Comparison of ENCODE assay signal across 1 cellular context in genomic region chr16:89093602-89094251, GRCh38.
A peak's percentile ranks its signal among the peaks of the same experiment; 100 is the strongest.
TF ChIP-seq lines count a peak whose summit lies in the region.

Gene ACSF3, plus strand, starts transcription at chr16:89093852. Its CDS starts 6,830 bp downstream, at chr16:89100682.

TF ChIP-seq in GM12878, 131 proteins besides CTCF, POLR2A, EP300 and RAD21 (continued from another document and continues in another):
- TF ChIP-seq PBX3 (IDR thresholded peaks at IDR 0.05; ENCODE audit: insufficient replicate concordance, low read depth, low read length), result no peak
- TF ChIP-seq TCF3 (IDR thresholded peaks at IDR 0.05; ENCODE audit: borderline replicate concordance, insufficient read depth, low read depth, low read length), result peak; percentile 84
- no peak for TF ChIP-seq SPI1 (IDR thresholded peaks at IDR 0.05; ENCODE audit: borderline replicate concordance, insufficient read depth, low read depth, low read length)
- TF ChIP-seq ZNF217 (IDR thresholded peaks at IDR 0.05), result peak; percentile 67
- 0 out of 2 replicates have a peak, but pooled peaks have one; percentile 55 for TF ChIP-seq SIN3A (IDR thresholded peaks at IDR 0.05; ENCODE audit: low read depth, low read length)
- no peak for TF ChIP-seq EZH2 (IDR thresholded peaks at IDR 0.05; ENCODE audit: borderline replicate concordance, control insufficient read depth, low read depth, low read length)
- no peak for TF ChIP-seq WRNIP1 (IDR thresholded peaks at IDR 0.05; ENCODE audit: borderline replicate concordance, low read depth, low read length)
- no peak for TF ChIP-seq RAD51 (IDR thresholded peaks at IDR 0.05)
- TF ChIP-seq ZNF24 (IDR thresholded peaks at IDR 0.05), result peak; percentile 68
- TF ChIP-seq SREBF1 (IDR thresholded peaks at IDR 0.05; ENCODE audit: low read length), result no peak
- TF ChIP-seq E4F1 (IDR thresholded peaks at IDR 0.05; ENCODE audit: borderline replicate concordance, partially characterized antibody), result no peak
- no peak for TF ChIP-seq ETV6 (conservative IDR thresholded peaks at IDR 0.05 in 1 of 2, IDR thresholded peaks at IDR 0.05 in 1 of 2; ENCODE audit: borderline replicate concordance in 1 of 2, low read depth in 1 of 2)
- peak; percentile 73 for TF ChIP-seq SIX5 (IDR thresholded peaks at IDR 0.05; ENCODE audit: low read depth, low read length, severe bottlenecking)
- TF ChIP-seq TAF1 (IDR thresholded peaks at IDR 0.05; ENCODE audit: borderline replicate concordance, low read depth, low read length), result peak; percentile 86; the same call in 1 of the 2 replicates
- TF ChIP-seq NBN (IDR thresholded peaks at IDR 0.05), result no peak
- no peak for TF ChIP-seq HDAC2 (IDR thresholded peaks at IDR 0.05)
- 0 out of 2 replicates have a peak, but pooled peaks have one; percentile 54 for TF ChIP-seq ZNF592 (IDR thresholded peaks at IDR 0.05)
- TF ChIP-seq E2F8 (IDR thresholded peaks at IDR 0.05; ENCODE audit: low read depth, partially characterized antibody), result no peak
- no peak for TF ChIP-seq ZNF274 (IDR thresholded peaks at IDR 0.05; ENCODE audit: insufficient read depth, insufficient read length)
- no peak for TF ChIP-seq IRF5 (IDR thresholded peaks at IDR 0.05; ENCODE audit: borderline replicate concordance)
- no peak for TF ChIP-seq RCOR1 (conservative IDR thresholded peaks at IDR 0.05; ENCODE audit: low read depth, low read length)
- TF ChIP-seq NR2F1 (conservative IDR thresholded peaks at IDR 0.05), result peak; percentile 93
- peak; percentile 73; the same call in 1 of the 2 replicates for TF ChIP-seq ESRRA (IDR thresholded peaks at IDR 0.05; ENCODE audit: low read length)
- peak; percentile 98 for TF ChIP-seq ZBTB11 (CRISPR knock-in tag; IDR thresholded peaks at IDR 0.05)
- TF ChIP-seq MAX (IDR thresholded peaks at IDR 0.05; ENCODE audit: low read depth, low read length), result 0 out of 2 replicates have a peak, but pooled peaks have one; percentile 27
- peak; percentile 95; the same call in 1 of the 2 replicates for TF ChIP-seq RB1 (IDR thresholded peaks at IDR 0.05; ENCODE audit: borderline replicate concordance)
- 0 out of 2 replicates have a peak, but pooled peaks have one; percentile 71 for TF ChIP-seq ASH2L (IDR thresholded peaks at IDR 0.05; ENCODE audit: borderline replicate concordance, low read depth)
- TF ChIP-seq NRF1 (conservative IDR thresholded peaks at IDR 0.05; ENCODE audit: low read depth, low read length), result no peak
- TF ChIP-seq RELA (IDR thresholded peaks at IDR 0.05; ENCODE audit: borderline replicate concordance, partially characterized antibody), result peak; percentile 88
- TF ChIP-seq USF2 (IDR thresholded peaks at IDR 0.05; ENCODE audit: borderline replicate concordance, low read depth, low read length), result no peak
- no peak for TF ChIP-seq BMI1 (IDR thresholded peaks at IDR 0.05; ENCODE audit: borderline replicate concordance)
- no peak for TF ChIP-seq ATF3 (IDR thresholded peaks at IDR 0.05; ENCODE audit: borderline replicate concordance, extremely low read depth, low read depth, low read length)
- no peak for TF ChIP-seq MTA3 (IDR thresholded peaks at IDR 0.05; ENCODE audit: borderline replicate concordance, low read length)
- TF ChIP-seq ATF7 (IDR thresholded peaks at IDR 0.05; ENCODE audit: low read depth), result no peak
- TF ChIP-seq ZNF622 (IDR thresholded peaks at IDR 0.05), result no peak
- no peak for TF ChIP-seq RFX5 (IDR thresholded peaks at IDR 0.05; ENCODE audit: low read depth, low read length)
- TF ChIP-seq CEBPZ (IDR thresholded peaks at IDR 0.05; ENCODE audit: low read depth, low read length), result no peak
